Comparison of ENCODE assay signal across 8 cellular contexts in the genomic region with DNA sequence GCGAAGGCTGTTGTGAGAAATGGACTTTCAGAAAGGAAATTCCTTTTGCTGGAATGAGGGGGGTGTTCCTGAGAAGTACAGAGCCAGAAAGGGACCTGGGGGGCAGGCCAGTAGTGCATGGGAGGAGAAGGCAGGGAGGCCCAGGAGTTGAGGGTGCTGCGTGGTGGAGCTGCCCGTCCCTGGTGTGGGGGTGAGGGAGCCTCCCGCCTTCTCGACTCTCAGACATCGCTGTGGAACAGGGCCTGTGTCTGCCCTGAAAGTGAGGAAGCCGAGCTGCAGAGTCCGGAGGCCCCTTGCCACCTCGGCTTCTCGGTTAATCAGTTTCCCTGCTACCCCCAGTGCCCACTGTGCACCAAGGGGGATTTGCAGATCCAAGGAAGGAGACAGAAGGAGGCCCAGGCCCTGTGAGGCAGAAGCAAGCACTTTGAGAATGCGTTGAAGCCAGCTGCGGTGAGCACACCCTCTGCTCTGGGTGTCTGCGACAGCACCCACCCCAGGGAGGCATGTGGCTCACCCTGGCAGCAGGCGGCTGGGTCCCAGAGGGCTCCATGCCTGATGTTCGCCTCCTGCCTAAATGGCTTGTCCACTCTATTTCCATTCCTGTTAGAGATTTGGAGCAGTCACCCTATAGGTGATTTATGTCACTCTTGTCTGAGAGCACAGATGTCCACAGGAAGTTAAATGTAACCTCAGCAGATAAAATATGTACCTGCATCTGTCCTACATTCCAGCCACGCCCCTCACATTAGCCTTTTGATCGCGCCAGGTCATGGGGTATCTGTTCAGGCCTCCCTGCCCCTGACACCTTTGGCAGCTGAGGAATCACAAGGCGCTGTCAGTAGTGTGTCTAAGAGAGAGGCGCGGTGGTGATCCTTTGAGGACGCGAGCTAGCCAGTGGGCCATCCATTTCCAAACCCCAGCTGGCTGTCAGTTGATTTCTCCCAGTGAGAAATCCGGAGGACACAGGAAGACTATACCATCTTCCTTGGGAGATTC. TPM values are rescaled to one million over a fixed set of nuclear protein-coding genes. Genes with fewer than 3 reads are reported as not detected.
DNase-seq lines count a peak whose midpoint lies in the region; ATAC-seq and TF ChIP-seq lines count a peak whose summit lies in the region.

No MANE protein-coding gene starts in this region.

- no peak for TF ChIP-seq POLR2A in lower leg skin (IDR thresholded peaks at IDR 0.05)

- 88% methylated on average over 21 of the region's 24 CpGs for WGBS in SK-N-SH (ENCODE audit: low lambda C conversion rate)
- 36 to 53% methylated on average over 24 of the region's 24 CpGs for WGBS in lower leg skin, 2 donors

- H3K27me3 ChIP-seq in SK-N-SH (ENCODE audit: insufficient read depth), result no peaks in the 10 kb centered on the region
- H3K27me3 ChIP-seq in tibial artery, result no peaks in the 10 kb centered on the region

- peak overlapping the region; percentile 37; the same call in 1 of the 2 replicates for H3K9ac ChIP-seq in SK-N-SH

- H3K9me3 ChIP-seq in SK-N-SH (no peaks in the 10 kb centered on the region), tibial artery (no peaks in the 10 kb centered on the region)

- H3K9me2 ChIP-seq in SK-N-SH, result no peaks in the 10 kb centered on the region

- ATAC-seq in SK-N-SH treated with all-trans-retinoic acid at 6 μM for 48 hours (no peak), GM18519 (IDR thresholded peaks at IDR 0.05; ENCODE audit: low FRiP score, unreplicated experiment) (no peak), HG03097 (IDR thresholded peaks at IDR 0.05; ENCODE audit: low FRiP score, unreplicated experiment) (no peak)

- H3K4me1 ChIP-seq in SK-N-SH (ENCODE audit: control insufficient read depth in 1 of 2, insufficient read depth in 2 of 2, low read depth in 1 of 2, low read length in 1 of 2) (peaks cover 34 to 36% of the 10 kb centered on the region in 2 experiments), tibial artery (peaks cover 7 to 65% (median 52%) of the 10 kb centered on the region in 4 donors)

- no peak overlapping the region for H3K4me3 ChIP-seq in SK-N-SH (ENCODE audit: low read depth in 2 of 2, low read length in 1 of 2)
- peak overlapping the region; percentile 19 for H3K4me3 ChIP-seq in lower leg skin (ENCODE audit: low read depth, poor library complexity, severe bottlenecking)
- H3K4me3 ChIP-seq in tibial artery, result peak overlapping the region; percentile 54 to 58

- intact Hi-C loops in lower leg skin (cut with DNase I; ENCODE audit: low total_unique reads), result no loop called here
- intact Hi-C loops in tibial artery (cut with DNase I; ENCODE audit: low total_unique reads), result no loop called here

- H3K27ac ChIP-seq in SK-N-SH (ENCODE audit: low read depth in 2 of 2, low read length in 1 of 2) (peak overlapping the region in 1 of 2 experiments; percentile 57; a peak in 3 of 4 replicates), caudate nucleus (ENCODE audit: low read depth, low read length) (peak overlapping the region; percentile 88), tibial artery (peak overlapping the region; percentile 86 to 88)

- H3K36me3 ChIP-seq in SK-N-SH (replicated peaks in 1 of 2; ENCODE audit: control insufficient read depth in 1 of 2, insufficient read depth in 2 of 2, low read length in 1 of 2) (peaks cover 4 to 35% of the 10 kb centered on the region in 2 experiments), tibial artery (peaks cover 32 to 35% (median 33%) of the 10 kb centered on the region in 3 donors)

- H4K20me1 ChIP-seq in SK-N-SH (ENCODE audit: insufficient read depth), result 0 out of 2 replicates have a peak, but pooled peaks cover 5% of the 10 kb centered on the region

- DNase-seq in SK-N-SH, result no peak
- peak in 5 of 61 donors; percentile 16 to 45 (median 37) for DNase-seq in caudate nucleus (lab: John Stamatoyannopoulos, UW)
- no peak for DNase-seq in lower leg skin (ENCODE audit: low spot score in 2 of 2)
- DNase-seq in tibial artery, result no peak
- DNase-seq in NCI-H510A treated with DMSO at 0.1 percent for 48 hours (lab: John Stamatoyannopoulos, UW), result no peak

- TF ChIP-seq CTCF in SK-N-SH (IDR thresholded peaks at IDR 0.05) (no peak), lower leg skin (IDR thresholded peaks at IDR 0.05) (no peak), tibial artery (IDR thresholded peaks at IDR 0.05) (no peak)

- peak overlapping the region; percentile 10; the same call in 1 of the 2 replicates for H3K4me2 ChIP-seq in SK-N-SH

- TF ChIP-seq RAD21 in SK-N-SH (IDR thresholded peaks at IDR 0.05; ENCODE audit: low read length), result no peak

- H2AFZ ChIP-seq in SK-N-SH (ENCODE audit: low read depth), result no peak overlapping the region

- POLR2A ChIA-PET in SK-N-SH (lab: Yijun Ruan, JAX), result no interaction called here

- peaks cover 61% of the 10 kb centered on the region for H3K79me2 ChIP-seq in SK-N-SH (ENCODE audit: insufficient read depth)

- peaks cover 10% of the 10 kb centered on the region for H3F3A ChIP-seq in SK-N-SH (replicated peaks; ENCODE audit: insufficient read depth)

- CTCF ChIA-PET in SK-N-SH (lab: Yijun Ruan, JAX), result interaction anchor here (18.8 kb wide), 1 partner anchor 16 kb away, joined by 246 read pairs; no protein-coding TSS in a partner anchor

- no peak for TF ChIP-seq EP300 in SK-N-SH (IDR thresholded peaks at IDR 0.05; ENCODE audit: borderline replicate concordance in 1 of 2, low read depth in 1 of 2, low read length in 1 of 2)

TF ChIP-seq in SK-N-SH, 30 proteins besides CTCF, POLR2A, EP300 and RAD21:
- TF ChIP-seq TCF12 (IDR thresholded peaks at IDR 0.05) (no peak), GATA2 (CRISPR knock-in tag; IDR thresholded peaks at IDR 0.05) (no peak), CHD2 (IDR thresholded peaks at IDR 0.05; ENCODE audit: low read length, partially characterized antibody) (no peak), FOSL2 (IDR thresholded peaks at IDR 0.05; ENCODE audit: borderline replicate concordance, low read depth) (no peak), ELF1 (IDR thresholded peaks at IDR 0.05) (no peak), JUND (IDR thresholded peaks at IDR 0.05) (no peak), FOXJ3 (CRISPR knock-in tag; IDR thresholded peaks at IDR 0.05) (no peak), SIN3A (IDR thresholded peaks at IDR 0.05; ENCODE audit: borderline replicate concordance, low read depth, low read length) (no peak)
- TF ChIP-seq, protein P1, sequence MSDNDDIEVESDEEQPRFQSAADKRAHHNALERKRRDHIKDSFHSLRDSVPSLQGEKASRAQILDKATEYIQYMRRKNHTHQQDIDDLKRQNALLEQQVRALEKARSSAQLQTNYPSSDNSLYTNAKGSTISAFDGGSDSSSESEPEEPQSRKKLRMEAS (IDR thresholded peaks at IDR 0.05; ENCODE audit: low read depth), result no peak

TF ChIP-seq in SK-N-SH treated with all-trans-retinoic acid at 6 μM for 48 hours, 23 proteins besides CTCF, POLR2A, EP300 and RAD21 (continues in another document):
- TF ChIP-seq, protein P2, sequence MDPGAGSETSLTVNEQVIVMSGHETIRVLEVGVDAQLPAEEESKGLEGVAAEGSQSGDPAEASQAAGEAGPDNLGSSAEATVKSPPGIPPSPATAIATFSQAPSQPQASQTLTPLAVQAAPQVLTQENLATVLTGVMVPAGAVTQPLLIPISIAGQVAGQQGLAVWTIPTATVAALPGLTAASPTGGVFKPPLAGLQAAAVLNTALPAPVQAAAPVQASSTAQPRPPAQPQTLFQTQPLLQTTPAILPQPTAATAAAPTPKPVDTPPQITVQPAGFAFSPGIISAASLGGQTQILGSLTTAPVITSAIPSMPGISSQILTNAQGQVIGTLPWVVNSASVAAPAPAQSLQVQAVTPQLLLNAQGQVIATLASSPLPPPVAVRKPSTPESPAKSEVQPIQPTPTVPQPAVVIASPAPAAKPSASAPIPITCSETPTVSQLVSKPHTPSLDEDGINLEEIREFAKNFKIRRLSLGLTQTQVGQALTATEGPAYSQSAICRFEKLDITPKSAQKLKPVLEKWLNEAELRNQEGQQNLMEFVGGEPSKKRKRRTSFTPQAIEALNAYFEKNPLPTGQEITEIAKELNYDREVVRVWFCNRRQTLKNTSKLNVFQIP (CRISPR knock-in tag; IDR thresholded peaks at IDR 0.05; ENCODE audit: borderline replicate concordance, low read depth), result no peak
- TF ChIP-seq SNAI2 (CRISPR knock-in tag; IDR thresholded peaks at IDR 0.05) (no peak), OSR1 (CRISPR knock-in tag; IDR thresholded peaks at IDR 0.05) (no peak), RARB (CRISPR knock-in tag; IDR thresholded peaks at IDR 0.05) (no peak), ZFP30 (CRISPR knock-in tag; IDR thresholded peaks at IDR 0.05) (no peak), ARNTL (CRISPR knock-in tag; IDR thresholded peaks at IDR 0.05; ENCODE audit: borderline replicate concordance, low read depth) (no peak), ESRRG (CRISPR knock-in tag; IDR thresholded peaks at IDR 0.05) (no peak), ZFP3 (CRISPR knock-in tag; IDR thresholded peaks at IDR 0.05) (no peak), TOX (CRISPR knock-in tag; IDR thresholded peaks at IDR 0.05; ENCODE audit: borderline replicate concordance) (no peak)
- TF ChIP-seq, protein P3, sequence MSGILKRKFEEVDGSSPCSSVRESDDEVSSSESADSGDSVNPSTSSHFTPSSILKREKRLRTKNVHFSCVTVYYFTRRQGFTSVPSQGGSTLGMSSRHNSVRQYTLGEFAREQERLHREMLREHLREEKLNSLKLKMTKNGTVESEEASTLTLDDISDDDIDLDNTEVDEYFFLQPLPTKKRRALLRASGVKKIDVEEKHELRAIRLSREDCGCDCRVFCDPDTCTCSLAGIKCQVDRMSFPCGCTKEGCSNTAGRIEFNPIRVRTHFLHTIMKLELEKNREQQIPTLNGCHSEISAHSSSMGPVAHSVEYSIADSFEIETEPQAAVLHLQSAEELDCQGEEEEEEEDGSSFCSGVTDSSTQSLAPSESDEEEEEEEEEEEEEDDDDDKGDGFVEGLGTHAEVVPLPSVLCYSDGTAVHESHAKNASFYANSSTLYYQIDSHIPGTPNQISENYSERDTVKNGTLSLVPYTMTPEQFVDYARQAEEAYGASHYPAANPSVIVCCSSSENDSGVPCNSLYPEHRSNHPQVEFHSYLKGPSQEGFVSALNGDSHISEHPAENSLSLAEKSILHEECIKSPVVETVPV (CRISPR knock-in tag; IDR thresholded peaks at IDR 0.05), result no peak

RNA-seq across cellular contexts. Expression of a gene that starts 28.3 kb away (rescaled TPM):
- polyA plus RNA-seq in SK-N-SH (2012; rRNA removed), result 130 and 141 TPM in 2 replicates
- 56.6 and 84.9 TPM in 2 replicates for polyA plus RNA-seq in SK-N-SH (2012; cell fraction: cytosol; rRNA removed)
- polyA plus RNA-seq in SK-N-SH (2012; cell fraction: nucleus; rRNA removed), result 165 and 193 TPM in 2 replicates
- total RNA-seq in lower leg skin, result 10 to 100 TPM; 32.6 to 66.5 (median 56.3) TPM

RNA-seq across cellular contexts. Expression of a gene that starts 31.2 kb away (rescaled TPM):
- 12.1 and 12.3 TPM in 2 replicates for polyA plus RNA-seq in SK-N-SH (2012; rRNA removed)
- polyA plus RNA-seq in SK-N-SH (2012; cell fraction: cytosol; rRNA removed), result 7.5 and 10.3 TPM in 2 replicates
- polyA plus RNA-seq in SK-N-SH (2012; cell fraction: nucleus; rRNA removed), result 19.6 and 24.1 TPM in 2 replicates
- 10 to 100 TPM; 26.4 to 40.3 (median 32.0) TPM for total RNA-seq in lower leg skin

RNA-seq across cellular contexts. Expression of a gene that starts 32.1 kb away (rescaled TPM):
- 14.6 and 14.8 TPM in 2 replicates for polyA plus RNA-seq in SK-N-SH (2012; rRNA removed)
- polyA plus RNA-seq in SK-N-SH (2012; cell fraction: cytosol; rRNA removed), result 10.0 and 12.9 TPM in 2 replicates
- polyA plus RNA-seq in SK-N-SH (2012; cell fraction: nucleus; rRNA removed), result 7.9 and 8.3 TPM in 2 replicates
- 10 to 100 TPM in 1 of 4 donors, 1 to 10 TPM in 3; 8.6 to 10.8 (median 9.6) TPM for total RNA-seq in lower leg skin

RNA-seq across cellular contexts. Expression of a gene that starts 50.0 kb away (rescaled TPM):
- not detected in 2 replicates for polyA plus RNA-seq in SK-N-SH (2012; rRNA removed)
- not detected in 2 replicates for polyA plus RNA-seq in SK-N-SH (2012; cell fraction: cytosol; rRNA removed)
- polyA plus RNA-seq in SK-N-SH (2012; cell fraction: nucleus; rRNA removed), result not detected in 2 replicates
- 10 to 100 TPM in 2 of 4 donors, 1 to 10 TPM in 2; 3.7 to 33.8 (median 19.1) TPM for total RNA-seq in lower leg skin

Comparison
In these comparisons a context has a peak if more than half of its experiments do, and no peak if none do; other contexts are left out.
1. H3K4me3 ChIP-seq: peak in lower leg skin (single experiment) and tibial artery (2 of 2); none in SK-N-SH (0 of 2).